ENCODE assay signal across 1 cellular context in genomic region chr2:190359896-190360376, GRCh38.
TF ChIP-seq lines count a peak whose summit lies in the region.

No MANE protein-coding gene starts in this region.

TF ChIP-seq in HepG2, 621 proteins besides CTCF, POLR2A, EP300 and RAD21 (continued from another document and continues in another):
- TF ChIP-seq, protein P1, sequence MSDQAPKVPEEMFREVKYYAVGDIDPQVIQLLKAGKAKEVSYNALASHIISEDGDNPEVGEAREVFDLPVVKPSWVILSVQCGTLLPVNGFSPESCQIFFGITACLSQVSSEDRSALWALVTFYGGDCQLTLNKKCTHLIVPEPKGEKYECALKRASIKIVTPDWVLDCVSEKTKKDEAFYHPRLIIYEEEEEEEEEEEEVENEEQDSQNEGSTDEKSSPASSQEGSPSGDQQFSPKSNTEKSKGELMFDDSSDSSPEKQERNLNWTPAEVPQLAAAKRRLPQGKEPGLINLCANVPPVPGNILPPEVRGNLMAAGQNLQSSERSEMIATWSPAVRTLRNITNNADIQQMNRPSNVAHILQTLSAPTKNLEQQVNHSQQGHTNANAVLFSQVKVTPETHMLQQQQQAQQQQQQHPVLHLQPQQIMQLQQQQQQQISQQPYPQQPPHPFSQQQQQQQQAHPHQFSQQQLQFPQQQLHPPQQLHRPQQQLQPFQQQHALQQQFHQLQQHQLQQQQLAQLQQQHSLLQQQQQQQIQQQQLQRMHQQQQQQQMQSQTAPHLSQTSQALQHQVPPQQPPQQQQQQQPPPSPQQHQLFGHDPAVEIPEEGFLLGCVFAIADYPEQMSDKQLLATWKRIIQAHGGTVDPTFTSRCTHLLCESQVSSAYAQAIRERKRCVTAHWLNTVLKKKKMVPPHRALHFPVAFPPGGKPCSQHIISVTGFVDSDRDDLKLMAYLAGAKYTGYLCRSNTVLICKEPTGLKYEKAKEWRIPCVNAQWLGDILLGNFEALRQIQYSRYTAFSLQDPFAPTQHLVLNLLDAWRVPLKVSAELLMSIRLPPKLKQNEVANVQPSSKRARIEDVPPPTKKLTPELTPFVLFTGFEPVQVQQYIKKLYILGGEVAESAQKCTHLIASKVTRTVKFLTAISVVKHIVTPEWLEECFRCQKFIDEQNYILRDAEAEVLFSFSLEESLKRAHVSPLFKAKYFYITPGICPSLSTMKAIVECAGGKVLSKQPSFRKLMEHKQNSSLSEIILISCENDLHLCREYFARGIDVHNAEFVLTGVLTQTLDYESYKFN (CRISPR knock-in tag; conservative IDR thresholded peaks at IDR 0.05), result 0 out of 2 replicates have a peak, but pooled peaks have one; percentile 49
- TF ChIP-seq ELF1 (CRISPR knock-in tag; IDR thresholded peaks at IDR 0.05), result no peak
- TF ChIP-seq NONO (IDR thresholded peaks at IDR 0.05), result no peak
- no peak for TF ChIP-seq NONO (CRISPR knock-in tag; conservative IDR thresholded peaks at IDR 0.05)
- 0 out of 2 replicates have a peak, but pooled peaks have one; percentile 30 for TF ChIP-seq JUN (CRISPR knock-in tag; IDR thresholded peaks at IDR 0.05)
- no peak for TF ChIP-seq DNMT3B (CRISPR knock-in tag; conservative IDR thresholded peaks at IDR 0.05)
- TF ChIP-seq HOXD1 (CRISPR knock-in tag; IDR thresholded peaks at IDR 0.05), result no peak
- no peak for TF ChIP-seq ZMYM2 (CRISPR knock-in tag; IDR thresholded peaks at IDR 0.05)
- TF ChIP-seq ZNF550 (CRISPR knock-in tag; IDR thresholded peaks at IDR 0.05; ENCODE audit: borderline replicate concordance), result no peak
- TF ChIP-seq ZBTB26 (CRISPR knock-in tag; IDR thresholded peaks at IDR 0.05; ENCODE audit: borderline replicate concordance), result no peak
- TF ChIP-seq TOE1 (CRISPR knock-in tag; IDR thresholded peaks at IDR 0.05), result no peak
- TF ChIP-seq, protein P2, sequence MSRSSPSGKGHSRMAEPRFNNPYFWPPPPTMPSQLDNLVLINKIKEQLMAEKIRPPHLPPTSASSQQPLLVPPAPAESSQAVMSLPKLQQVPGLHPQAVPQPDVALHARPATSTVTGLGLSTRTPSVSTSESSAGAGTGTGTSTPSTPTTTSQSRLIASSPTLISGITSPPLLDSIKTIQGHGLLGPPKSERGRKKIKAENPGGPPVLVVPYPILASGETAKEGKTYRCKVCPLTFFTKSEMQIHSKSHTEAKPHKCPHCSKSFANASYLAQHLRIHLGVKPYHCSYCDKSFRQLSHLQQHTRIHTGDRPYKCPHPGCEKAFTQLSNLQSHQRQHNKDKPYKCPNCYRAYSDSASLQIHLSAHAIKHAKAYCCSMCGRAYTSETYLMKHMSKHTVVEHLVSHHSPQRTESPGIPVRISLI (CRISPR knock-in tag; IDR thresholded peaks at IDR 0.05; ENCODE audit: borderline replicate concordance), result 0 out of 2 replicates have a peak, but pooled peaks have one; percentile 20
- TF ChIP-seq ZBTB21 (CRISPR knock-in tag; IDR thresholded peaks at IDR 0.05), result no peak
- no peak for TF ChIP-seq ZNF530 (CRISPR knock-in tag; IDR thresholded peaks at IDR 0.05; ENCODE audit: low read depth)
- no peak for TF ChIP-seq HNRNPL (IDR thresholded peaks at IDR 0.05; ENCODE audit: low read depth, low read length)
- TF ChIP-seq ZBTB44 (CRISPR knock-in tag; IDR thresholded peaks at IDR 0.05), result no peak
- no peak for TF ChIP-seq HNF4A (CRISPR knock-in tag; IDR thresholded peaks at IDR 0.05)
- no peak for TF ChIP-seq ZNF878 (CRISPR knock-in tag; IDR thresholded peaks at IDR 0.05)
- TF ChIP-seq SCMH1 (CRISPR knock-in tag; IDR thresholded peaks at IDR 0.05; ENCODE audit: borderline replicate concordance), result no peak
- TF ChIP-seq CERS6 (CRISPR knock-in tag; IDR thresholded peaks at IDR 0.05), result no peak
- TF ChIP-seq NR2F6 (IDR thresholded peaks at IDR 0.05), result no peak
- no peak for TF ChIP-seq NR2F6 (CRISPR knock-in tag; IDR thresholded peaks at IDR 0.05)
- no peak for TF ChIP-seq REXO4 (CRISPR knock-in tag; IDR thresholded peaks at IDR 0.05; ENCODE audit: borderline replicate concordance)
- TF ChIP-seq CBFB (CRISPR knock-in tag; IDR thresholded peaks at IDR 0.05), result no peak
- TF ChIP-seq ZFP36L1 (CRISPR knock-in tag; IDR thresholded peaks at IDR 0.05), result no peak; the same call in 1 of the 2 replicates
- no peak for TF ChIP-seq TBP (CRISPR knock-in tag; IDR thresholded peaks at IDR 0.05)
- TF ChIP-seq JUNB (CRISPR knock-in tag; IDR thresholded peaks at IDR 0.05; ENCODE audit: borderline replicate concordance), result no peak
- no peak for TF ChIP-seq ZNF629 (CRISPR knock-in tag; conservative IDR thresholded peaks at IDR 0.05)
- TF ChIP-seq TERF1 (CRISPR knock-in tag; IDR thresholded peaks at IDR 0.05), result no peak
- TF ChIP-seq, protein P3, sequence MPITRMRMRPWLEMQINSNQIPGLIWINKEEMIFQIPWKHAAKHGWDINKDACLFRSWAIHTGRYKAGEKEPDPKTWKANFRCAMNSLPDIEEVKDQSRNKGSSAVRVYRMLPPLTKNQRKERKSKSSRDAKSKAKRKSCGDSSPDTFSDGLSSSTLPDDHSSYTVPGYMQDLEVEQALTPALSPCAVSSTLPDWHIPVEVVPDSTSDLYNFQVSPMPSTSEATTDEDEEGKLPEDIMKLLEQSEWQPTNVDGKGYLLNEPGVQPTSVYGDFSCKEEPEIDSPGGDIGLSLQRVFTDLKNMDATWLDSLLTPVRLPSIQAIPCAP (CRISPR knock-in tag; IDR thresholded peaks at IDR 0.05; ENCODE audit: low read depth), result 0 out of 2 replicates have a peak, but pooled peaks have one; percentile 70
- TF ChIP-seq CREB3 (CRISPR knock-in tag; IDR thresholded peaks at IDR 0.05), result no peak
- peak; percentile 38; the same call in 1 of the 2 replicates for TF ChIP-seq SALL1 (CRISPR knock-in tag; IDR thresholded peaks at IDR 0.05)
- TF ChIP-seq CBX2 (IDR thresholded peaks at IDR 0.05; ENCODE audit: low read depth, low read length), result no peak
- TF ChIP-seq CBX2 (CRISPR knock-in tag; IDR thresholded peaks at IDR 0.05; ENCODE audit: low read depth), result no peak
- TF ChIP-seq ZFP62 (CRISPR knock-in tag; IDR thresholded peaks at IDR 0.05), result no peak
- no peak for TF ChIP-seq ATM (IDR thresholded peaks at IDR 0.05; ENCODE audit: borderline replicate concordance)
- TF ChIP-seq SAP130 (CRISPR knock-in tag; IDR thresholded peaks at IDR 0.05; ENCODE audit: low read depth), result peak; percentile 57; the same call in 1 of the 2 replicates
- no peak for TF ChIP-seq PTBP1 (IDR thresholded peaks at IDR 0.05; ENCODE audit: low read depth, low read length, poor library complexity, severe bottlenecking)
- TF ChIP-seq ZNF672 (CRISPR knock-in tag; IDR thresholded peaks at IDR 0.05), result no peak
- TF ChIP-seq TRAFD1 (CRISPR knock-in tag; IDR thresholded peaks at IDR 0.05; ENCODE audit: borderline replicate concordance), result no peak
- TF ChIP-seq IRF2 (CRISPR knock-in tag; IDR thresholded peaks at IDR 0.05), result peak; percentile 51; the same call in 1 of the 2 replicates
- no peak for TF ChIP-seq SMAD9 (CRISPR knock-in tag; IDR thresholded peaks at IDR 0.05)
- TF ChIP-seq ARID4A (CRISPR knock-in tag; IDR thresholded peaks at IDR 0.05; ENCODE audit: borderline replicate concordance), result peak; percentile 35; the same call in 1 of the 2 replicates
